ENCODE assay signal across 8 cellular contexts in the genomic region with DNA sequence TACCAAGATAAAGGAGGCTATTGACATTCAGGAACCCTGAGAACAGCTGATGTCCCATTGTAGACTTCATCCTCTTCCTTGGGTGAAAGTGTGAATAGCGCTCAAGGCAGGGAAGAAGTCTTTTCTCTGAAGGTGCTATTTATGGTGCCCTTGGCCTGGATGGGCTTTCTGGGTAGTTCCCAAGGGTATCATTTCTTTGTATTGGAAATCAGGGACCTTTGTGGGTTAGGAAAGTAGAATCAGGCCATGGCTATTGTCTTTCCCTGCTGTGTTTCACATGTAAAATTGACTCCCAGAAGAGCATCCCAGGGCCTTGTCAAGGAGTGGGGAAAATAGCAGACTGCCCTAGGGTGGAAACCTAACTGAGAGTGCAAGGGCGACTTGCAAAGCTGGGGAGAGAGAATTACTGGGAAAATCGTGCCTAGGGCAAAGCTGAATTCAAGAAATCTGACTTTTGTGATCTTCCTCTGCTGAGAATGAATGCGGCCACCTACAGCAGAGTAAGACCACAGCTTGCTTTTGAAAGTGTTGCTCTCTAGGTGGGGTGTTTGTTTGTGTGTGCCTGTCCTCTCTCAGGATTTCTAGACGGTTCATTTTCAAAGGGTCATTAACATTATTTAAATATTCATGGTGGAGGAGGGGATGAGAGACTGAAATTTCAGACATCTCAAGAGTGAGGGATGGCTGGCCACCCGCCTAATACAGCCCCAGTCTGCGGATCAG.
DNase-seq lines count a peak whose midpoint lies in the region; ATAC-seq and TF ChIP-seq lines count a peak whose summit lies in the region.

No MANE protein-coding gene starts in this region.

- H3K9me2 ChIP-seq in DOHH2 (replicated peaks; ENCODE audit: control insufficient read depth, low read length): no peaks in the 10 kb centered on the region

- peaks cover 39% of the 10 kb centered on the region for H3K4me1 ChIP-seq in DOHH2 (ENCODE audit: control insufficient read depth, low read length)
- peaks cover 43% of the 10 kb centered on the region for H3K4me1 ChIP-seq in lower lobe of right lung
- H3K4me1 ChIP-seq in gastroesophageal sphincter: peaks cover 0 to 48% (median 12%) of the 10 kb centered on the region in 3 donors

- CTCF ChIA-PET in activated B cell treated with CpG ODN at 0.5 μM for 24 hours (lab: Charles Lee): interaction anchor here (1.0 to 1.1 kb wide), 2 partner anchors 74 to 80 kb away, joined by 3 to 4 read pairs; no protein-coding TSS in a partner anchor

- H3F3A ChIP-seq in DOHH2 (ENCODE audit: control insufficient read depth, insufficient read depth): no peaks in the 10 kb centered on the region

- no peak for TF ChIP-seq POLR2A in gastroesophageal sphincter (IDR thresholded peaks at IDR 0.05)

- peaks cover 2% of the 10 kb centered on the region for H3K9me3 Mint-ChIP-seq in activated B cell treated with CpG ODN at 0.5 μM for 24 hours

- H3K27ac Mint-ChIP-seq in activated B cell treated with CpG ODN at 0.5 μM for 24 hours: peak overlapping the region; percentile 91

- H3K4me1 Mint-ChIP-seq in activated B cell treated with CpG ODN at 0.5 μM for 24 hours: peaks cover 44% of the 10 kb centered on the region

- H3K36me3 ChIP-seq in DOHH2 (ENCODE audit: control insufficient read depth, low read length) (peaks cover 35% of the 10 kb centered on the region), H7 (replicated peaks; ENCODE audit: control insufficient read depth, insufficient read depth, low read length) (no peaks in the 10 kb centered on the region), lower lobe of right lung (no peaks in the 10 kb centered on the region), gastroesophageal sphincter (no peaks in the 10 kb centered on the region)

- peaks cover 35% of the 10 kb centered on the region for H3K36me3 Mint-ChIP-seq in activated B cell treated with CpG ODN at 0.5 μM for 24 hours (ENCODE audit: low read depth)

- H3K27ac ChIP-seq in DOHH2 (ENCODE audit: low read depth, low read length) (peak overlapping the region; percentile 12; the same call in 1 of the 2 replicates), lower lobe of right lung (peak overlapping the region; percentile 37), gastroesophageal sphincter (peak overlapping the region in 2 of 4 donors; percentile 84 to 89)

- peak overlapping the region; percentile 96 for H3K4me2 ChIP-seq in DOHH2 (ENCODE audit: low read length)

- no peaks in the 10 kb centered on the region for H3K9me3 ChIP-seq in DOHH2 (ENCODE audit: control insufficient read depth, insufficient read depth, low read length)
- no peaks in the 10 kb centered on the region for H3K9me3 ChIP-seq in lower lobe of right lung
- H3K9me3 ChIP-seq in gastroesophageal sphincter: no peaks in the 10 kb centered on the region

- ATAC-seq in activated B cell treated with CpG ODN at 0.5 μM for 24 hours (ENCODE audit: low read depth) (no peak), lower lobe of right lung (no peak), gastroesophageal sphincter (no peak)

- no peak for TF ChIP-seq EP300 in gastroesophageal sphincter (IDR thresholded peaks at IDR 0.05)

- H4K20me1 ChIP-seq in DOHH2 (ENCODE audit: control insufficient read depth, insufficient read depth, low read depth, low read length): peaks cover 6% of the 10 kb centered on the region; the same call in 1 of the 2 replicates

- H3K27me3 ChIP-seq in DOHH2 (ENCODE audit: control insufficient read depth, low read length): no peaks in the 10 kb centered on the region
- peaks cover 13% of the 10 kb centered on the region for H3K27me3 ChIP-seq in H7 (ENCODE audit: control insufficient read depth, insufficient read depth, low read length)
- H3K27me3 ChIP-seq in lower lobe of right lung (ENCODE audit: low read depth): peaks cover 4% of the 10 kb centered on the region
- no peaks in the 10 kb centered on the region for H3K27me3 ChIP-seq in gastroesophageal sphincter

- POLR2A ChIA-PET in activated B cell treated with CpG ODN at 0.5 μM for 24 hours (lab: Charles Lee): interaction anchor here (0.7 to 12.0 kb wide), 10 partner anchors 10 to 140 kb away, joined by 3 to 412 read pairs (median 4); no protein-coding TSS in a partner anchor

- peaks cover 46% of the 10 kb centered on the region for H3K79me2 ChIP-seq in DOHH2 (ENCODE audit: control insufficient read depth, low read length)

- H3K4me3 Mint-ChIP-seq in activated B cell treated with CpG ODN at 0.5 μM for 24 hours: peak overlapping the region; percentile 99

- intact Hi-C loops in activated B cell treated with CpG ODN at 0.5 μM for 24 hours (cut with micrococcal nuclease): loop anchor here (2.0 kb wide), 1 partner anchor 15 kb away; no protein-coding TSS in a partner anchor
- intact Hi-C loops in lower lobe of right lung (cut with DNase I): no loop called here

- DNase-seq in H7 (peak; percentile 62), activated B cell treated with CpG ODN at 0.5 μM for 24 hours (no peak), lower lobe of right lung (no peak), superior temporal gyrus (ENCODE audit: extremely low spot score) (no peak), Ammon's horn (ENCODE audit: low spot score) (no peak)
- no peak for DNase-seq in activated effector memory CD4-positive, alpha-beta T cell treated with anti-CD3 and anti-CD28 coated beads, Interleukin-2, amount 50 U/mL, for 16 hours

- TF ChIP-seq CTCF in DOHH2 (IDR thresholded peaks at IDR 0.05; ENCODE audit: low read depth, low read length, poor library complexity, severe bottlenecking): no peak
- no peak for TF ChIP-seq CTCF in activated B cell treated with CpG ODN at 0.5 μM for 24 hours (IDR thresholded peaks at IDR 0.05)
- no peak for TF ChIP-seq CTCF in lower lobe of right lung (IDR thresholded peaks at IDR 0.05)
- TF ChIP-seq CTCF in gastroesophageal sphincter (IDR thresholded peaks at IDR 0.05): no peak

- H3K27me3 Mint-ChIP-seq in activated B cell treated with CpG ODN at 0.5 μM for 24 hours: no peaks in the 10 kb centered on the region

- peak overlapping the region; percentile 95 for H3K4me3 ChIP-seq in DOHH2 (ENCODE audit: low read length)
- H3K4me3 ChIP-seq in H7 (ENCODE audit: insufficient read depth, low read depth, low read length): peak overlapping the region; percentile 80
- peak overlapping the region; percentile 73 for H3K4me3 ChIP-seq in lower lobe of right lung
- peak overlapping the region in 1 of 2 donors; percentile 80 for H3K4me3 ChIP-seq in gastroesophageal sphincter

- WGBS in gastroesophageal sphincter (ENCODE audit: low coverage in 1 of 2), 2 donors: 60 to 73% methylated on average over 4 of the region's 7 CpGs
